1 cellular context compared by ENCODE assay signal in the genomic region with DNA sequence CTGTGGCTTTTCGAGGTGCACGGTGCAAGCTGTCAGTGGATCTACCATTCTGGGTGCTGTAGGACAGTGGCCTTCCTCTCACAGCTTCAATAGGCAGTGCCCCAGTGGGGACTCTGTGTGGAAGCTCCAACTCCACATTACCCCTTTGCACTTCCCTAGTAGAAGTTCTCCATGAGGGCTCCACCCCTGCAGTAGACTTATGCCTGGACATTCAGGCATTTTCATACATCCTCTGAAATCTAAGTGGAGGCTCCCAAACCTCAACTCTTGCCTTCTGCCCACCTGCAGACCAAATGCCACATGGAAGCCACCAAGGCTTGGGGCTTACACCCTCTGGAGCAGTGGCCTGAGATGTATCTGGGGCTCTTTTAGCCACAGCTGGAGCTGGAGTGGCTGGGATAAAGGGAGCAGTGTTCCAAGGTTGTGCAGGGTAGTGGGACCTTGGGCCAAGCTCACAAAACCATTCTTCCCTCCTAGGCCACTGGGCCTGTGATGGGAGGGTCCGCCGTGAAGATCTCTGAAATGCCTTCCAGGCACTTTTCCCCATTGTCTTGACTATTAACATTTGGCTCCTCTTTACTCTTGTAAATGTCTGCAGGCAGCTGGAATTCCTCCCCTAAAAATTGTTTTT.
TF ChIP-seq lines count a peak whose summit lies in the region.

No MANE protein-coding gene starts in this region.

TF ChIP-seq in HEK293, 187 proteins besides CTCF, POLR2A, EP300 and RAD21 (continued from another document):
- TF ChIP-seq, protein P1, sequence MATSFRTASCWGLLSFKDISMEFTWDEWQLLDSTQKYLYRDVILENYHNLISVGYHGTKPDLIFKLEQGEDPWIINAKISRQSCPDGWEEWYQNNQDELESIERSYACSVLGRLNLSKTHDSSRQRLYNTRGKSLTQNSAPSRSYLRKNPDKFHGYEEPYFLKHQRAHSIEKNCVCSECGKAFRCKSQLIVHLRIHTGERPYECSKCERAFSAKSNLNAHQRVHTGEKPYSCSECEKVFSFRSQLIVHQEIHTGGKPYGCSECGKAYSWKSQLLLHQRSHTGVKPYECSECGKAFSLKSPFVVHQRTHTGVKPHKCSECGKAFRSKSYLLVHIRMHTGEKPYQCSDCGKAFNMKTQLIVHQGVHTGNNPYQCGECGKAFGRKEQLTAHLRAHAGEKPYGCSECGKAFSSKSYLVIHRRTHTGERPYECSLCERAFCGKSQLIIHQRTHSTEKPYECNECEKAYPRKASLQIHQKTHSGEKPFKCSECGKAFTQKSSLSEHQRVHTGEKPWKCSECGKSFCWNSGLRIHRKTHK (tag by site-specific recombination; IDR thresholded peaks at IDR 0.05), result no peak
